Comparison of ENCODE assay signal across 8 cellular contexts in the genomic region with DNA sequence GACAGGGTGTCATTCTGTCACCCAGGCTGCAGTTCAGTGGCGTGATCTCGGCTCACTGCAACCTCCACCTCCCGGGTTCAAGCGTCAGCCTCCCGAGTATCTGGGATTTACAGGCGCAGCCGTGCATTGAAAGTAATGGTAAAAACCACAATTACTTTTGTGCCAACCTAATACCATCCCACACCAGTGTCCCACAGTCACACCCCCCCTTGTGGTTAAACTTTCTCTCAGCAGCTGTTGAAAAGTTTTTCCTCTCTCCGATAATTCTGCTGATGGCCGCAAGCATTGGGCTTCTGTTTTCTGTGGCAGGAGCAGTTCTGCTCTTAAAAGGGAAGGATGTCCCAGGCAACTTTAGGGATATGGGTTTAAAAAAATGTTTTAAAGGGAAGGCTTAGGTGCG. TPM values are rescaled to one million over a fixed set of nuclear protein-coding genes. Genes with fewer than 3 reads are reported as not detected.
DNase-seq lines count a peak whose midpoint lies in the region; ATAC-seq and TF ChIP-seq lines count a peak whose summit lies in the region.

No MANE protein-coding gene starts in this region.

- TF ChIP-seq RAD21 in HCT116 (IDR thresholded peaks at IDR 0.05; ENCODE audit: low read depth): peak; percentile 76

- no peaks in the 10 kb centered on the region for H3K36me3 ChIP-seq in BJ (ENCODE audit: control insufficient read depth, insufficient read depth, low read length)
- no peaks in the 10 kb centered on the region for H3K36me3 ChIP-seq in HCT116 (ENCODE audit: control insufficient read depth in 1 of 2, insufficient read depth in 2 of 2, low read length in 2 of 2)
- no peaks in the 10 kb centered on the region for H3K36me3 ChIP-seq in SU-DHL-6 (ENCODE audit: low read length)
- no peaks in the 10 kb centered on the region for H3K36me3 ChIP-seq in uterus

- no peak overlapping the region for H3K9ac ChIP-seq in HCT116 (ENCODE audit: low read length)
- no peak overlapping the region for H3K9ac ChIP-seq in SU-DHL-6 (ENCODE audit: low read length)

- BruUV-seq in HCT116 (replicated peaks; lab: Mats Ljungman, UMichigan): no TSS peak

- H3K4me2 ChIP-seq in HCT116 (ENCODE audit: low read length): peak overlapping the region; percentile 21; the same call in 1 of the 2 replicates
- H3K4me2 ChIP-seq in SU-DHL-6 (ENCODE audit: low read depth, low read length, poor library complexity, severe bottlenecking): no peak overlapping the region

- H3K79me2 ChIP-seq in HCT116 (ENCODE audit: insufficient read depth, low read length) (no peaks in the 10 kb centered on the region), SU-DHL-6 (ENCODE audit: insufficient read depth, low read length) (no peaks in the 10 kb centered on the region)

- H2AFZ ChIP-seq in HCT116 (ENCODE audit: low read depth, low read length, poor library complexity, severe bottlenecking) (no peak overlapping the region), SU-DHL-6 (ENCODE audit: low read depth, low read length, severe bottlenecking) (no peak overlapping the region)

- intact Hi-C loops in HCT116 (cut with micrococcal nuclease): loop anchor here (1.0 to 5.0 kb wide), 3 partner anchors 136 to 337 kb away; no protein-coding TSS in a partner anchor
- intact Hi-C loops in uterus (cut with DNase I; ENCODE audit: low total_unique reads): no loop called here

- ATAC-seq in HCT116 (no peak), GM18858 (IDR thresholded peaks at IDR 0.05; ENCODE audit: unreplicated experiment) (no peak)

- DNase-seq in BJ (ENCODE audit: low read depth) (no peak), HCT116 (ENCODE audit: low read depth, low spot score) (no peak), germinal center (ENCODE audit: low spot score) (peak; percentile 54), stromal cell of bone marrow (ENCODE audit: low read depth) (peak; percentile 49), uterus (no peak)
- DNase-seq in NK-92 treated with Interleukin-12 subunit alpha and Interleukin-12 subunit beta, amount 100 ng/mL, for 24 hours (lab: John Stamatoyannopoulos, UW): no peak

- H3K27ac ChIP-seq in HCT116 (ENCODE audit: low read depth, low read length): no peak overlapping the region
- H3K27ac ChIP-seq in SU-DHL-6 (ENCODE audit: low read depth, low read length): no peak overlapping the region
- no peak overlapping the region for H3K27ac ChIP-seq in uterus

- H3K27me3 ChIP-seq in BJ (ENCODE audit: control insufficient read depth, insufficient read depth, low read length) (no peaks in the 10 kb centered on the region), HCT116 (ENCODE audit: insufficient read depth, low read length) (no peaks in the 10 kb centered on the region), SU-DHL-6 (ENCODE audit: low read length) (no peaks in the 10 kb centered on the region), uterus (no peaks in the 10 kb centered on the region)

- H3K4me1 ChIP-seq in HCT116 (ENCODE audit: control insufficient read depth in 1 of 2, insufficient read depth in 2 of 2, low read length in 2 of 2) (peaks cover 38 to 49% of the 10 kb centered on the region in 2 experiments), uterus (no peaks in the 10 kb centered on the region)

- no peak overlapping the region for H3K4me3 ChIP-seq in BJ (ENCODE audit: low read depth, low read length)
- H3K4me3 ChIP-seq in HCT116 (replicated peaks in 1 of 2; ENCODE audit: low read depth in 1 of 2, low read length in 2 of 2): no peak overlapping the region
- no peak overlapping the region for H3K4me3 ChIP-seq in SU-DHL-6 (ENCODE audit: insufficient read depth, low read length, poor library complexity, severe bottlenecking)
- H3K4me3 ChIP-seq in uterus: no peak overlapping the region

- no peaks in the 10 kb centered on the region for H3K9me2 ChIP-seq in HCT116 (ENCODE audit: insufficient read depth)
- no peaks in the 10 kb centered on the region for H3K9me2 ChIP-seq in SU-DHL-6 (replicated peaks; ENCODE audit: insufficient read depth, low read length)

- POLR2A ChIA-PET in BJ (lab: Charles Lee) (no interaction called here), HCT116 (lab: Charles Lee) (interaction anchor here (1.1 to 1.2 kb wide), 2 partner anchors 135 to 207 kb away, joined by 3 to 4 read pairs; no protein-coding TSS in a partner anchor)

- TF ChIP-seq POLR2A in HCT116 (IDR thresholded peaks at IDR 0.05; ENCODE audit: borderline replicate concordance, extremely low read depth, insufficient read depth, insufficient read length) (no peak), uterus (IDR thresholded peaks at IDR 0.05) (no peak)

- H4K20me1 ChIP-seq in HCT116 (ENCODE audit: insufficient read depth): no peaks in the 10 kb centered on the region
- H4K20me1 ChIP-seq in SU-DHL-6 (ENCODE audit: low read depth, low read length): no peaks in the 10 kb centered on the region

- RAD21 ChIA-PET in HCT116 (lab: Charles Lee; ENCODE audit: low non-redundant PET in 1 of 2, low total read pairs in 2 of 2, uncharacterized antibody in 2 of 2, unreplicated experiment in 2 of 2): interaction anchor here in 1 of 2 experiments (0.7 kb wide), 1 partner anchor 24 kb away, joined by 4 read pairs; no protein-coding TSS in a partner anchor

- CTCF ChIA-PET in BJ (lab: Yijun Ruan, JAX): interaction anchor here (0.6 to 12.9 kb wide), 8 partner anchors 11 to 339 kb away, joined by 3 to 416 read pairs (median 3); partner anchors contain the start of gene LIMK1
- CTCF ChIA-PET in HCT116 (lab: Charles Lee): interaction anchor here (0.8 to 1.8 kb wide), 7 partner anchors 9 to 198 kb away, joined by 3 to 14 read pairs (median 3); no protein-coding TSS in a partner anchor

- peak; percentile 67 for TF ChIP-seq CTCF in BJ (IDR thresholded peaks at IDR 0.05; ENCODE audit: insufficient read depth, low read depth, low read length)
- TF ChIP-seq CTCF in HCT116 (IDR thresholded peaks at IDR 0.05 in 2 of 3, conservative IDR thresholded peaks at IDR 0.05 in 1 of 3; ENCODE audit: borderline replicate concordance in 1 of 3, insufficient read depth in 1 of 3, low read depth in 2 of 3, low read length in 2 of 3): peak; percentile 62 to 75 (median 69); a peak in 5 of 6 replicates
- TF ChIP-seq CTCF in SU-DHL-6 (IDR thresholded peaks at IDR 0.05; ENCODE audit: insufficient read depth, low read length, poor library complexity, severe bottlenecking): peak; percentile 65
- TF ChIP-seq CTCF in uterus (IDR thresholded peaks at IDR 0.05): peak in 2 of 4 experiments; percentile 4 to 11

- no peaks in the 10 kb centered on the region; the same call in 1 of the 2 replicates for H3F3A ChIP-seq in SU-DHL-6 (ENCODE audit: insufficient read depth)

- no peaks in the 10 kb centered on the region for H3K9me3 ChIP-seq in HCT116 (ENCODE audit: control insufficient read depth in 1 of 2, insufficient read depth in 1 of 2, low read depth in 1 of 2, low read length in 2 of 2)
- no peaks in the 10 kb centered on the region for H3K9me3 ChIP-seq in SU-DHL-6 (ENCODE audit: insufficient read depth, low read length)
- no peaks in the 10 kb centered on the region for H3K9me3 ChIP-seq in uterus

TF ChIP-seq in HCT116, 20 proteins besides CTCF, POLR2A, EP300 and RAD21 (continues in another document):
- TF ChIP-seq, protein P1, sequence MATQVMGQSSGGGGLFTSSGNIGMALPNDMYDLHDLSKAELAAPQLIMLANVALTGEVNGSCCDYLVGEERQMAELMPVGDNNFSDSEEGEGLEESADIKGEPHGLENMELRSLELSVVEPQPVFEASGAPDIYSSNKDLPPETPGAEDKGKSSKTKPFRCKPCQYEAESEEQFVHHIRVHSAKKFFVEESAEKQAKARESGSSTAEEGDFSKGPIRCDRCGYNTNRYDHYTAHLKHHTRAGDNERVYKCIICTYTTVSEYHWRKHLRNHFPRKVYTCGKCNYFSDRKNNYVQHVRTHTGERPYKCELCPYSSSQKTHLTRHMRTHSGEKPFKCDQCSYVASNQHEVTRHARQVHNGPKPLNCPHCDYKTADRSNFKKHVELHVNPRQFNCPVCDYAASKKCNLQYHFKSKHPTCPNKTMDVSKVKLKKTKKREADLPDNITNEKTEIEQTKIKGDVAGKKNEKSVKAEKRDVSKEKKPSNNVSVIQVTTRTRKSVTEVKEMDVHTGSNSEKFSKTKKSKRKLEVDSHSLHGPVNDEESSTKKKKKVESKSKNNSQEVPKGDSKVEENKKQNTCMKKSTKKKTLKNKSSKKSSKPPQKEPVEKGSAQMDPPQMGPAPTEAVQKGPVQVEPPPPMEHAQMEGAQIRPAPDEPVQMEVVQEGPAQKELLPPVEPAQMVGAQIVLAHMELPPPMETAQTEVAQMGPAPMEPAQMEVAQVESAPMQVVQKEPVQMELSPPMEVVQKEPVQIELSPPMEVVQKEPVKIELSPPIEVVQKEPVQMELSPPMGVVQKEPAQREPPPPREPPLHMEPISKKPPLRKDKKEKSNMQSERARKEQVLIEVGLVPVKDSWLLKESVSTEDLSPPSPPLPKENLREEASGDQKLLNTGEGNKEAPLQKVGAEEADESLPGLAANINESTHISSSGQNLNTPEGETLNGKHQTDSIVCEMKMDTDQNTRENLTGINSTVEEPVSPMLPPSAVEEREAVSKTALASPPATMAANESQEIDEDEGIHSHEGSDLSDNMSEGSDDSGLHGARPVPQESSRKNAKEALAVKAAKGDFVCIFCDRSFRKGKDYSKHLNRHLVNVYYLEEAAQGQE (IDR thresholded peaks at IDR 0.05; ENCODE audit: low read depth): no peak
- TF ChIP-seq TCF7L2 (IDR thresholded peaks at IDR 0.05; ENCODE audit: borderline replicate concordance, extremely low read depth, insufficient read depth, insufficient read length) (no peak), CBX3 (IDR thresholded peaks at IDR 0.05; ENCODE audit: low read depth) (no peak), SIN3A (IDR thresholded peaks at IDR 0.05; ENCODE audit: low read depth) (no peak), CEBPB (IDR thresholded peaks at IDR 0.05; ENCODE audit: low read depth) (no peak), EGR1 (IDR thresholded peaks at IDR 0.05; ENCODE audit: low read depth) (no peak), SRF (IDR thresholded peaks at IDR 0.05; ENCODE audit: low read depth) (no peak)
- TF ChIP-seq, protein P2, sequence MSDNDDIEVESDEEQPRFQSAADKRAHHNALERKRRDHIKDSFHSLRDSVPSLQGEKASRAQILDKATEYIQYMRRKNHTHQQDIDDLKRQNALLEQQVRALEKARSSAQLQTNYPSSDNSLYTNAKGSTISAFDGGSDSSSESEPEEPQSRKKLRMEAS (IDR thresholded peaks at IDR 0.05): no peak

RNA-seq across cellular contexts. Expression of gene LAT2, which starts 6.6 kb away (rescaled TPM):
- 0.34 and 0.59 TPM in 2 replicates for polyA plus RNA-seq in BJ (2011; rRNA removed)
- 0.19 and 0.21 TPM in 2 replicates for polyA minus RNA-seq in BJ (2011; rRNA and poly(A)+ RNA removed)
- total RNA-seq in HCT116 (2021; ENCODE audit: unreplicated experiment): 9.4 TPM
- 19.4 and 22.7 TPM in 2 replicates for polyA plus RNA-seq in HCT116 (2012)
- total RNA-seq in uterus: 10 to 100 TPM in 1 of 4 donors, 1 to 10 TPM in 3; 2.1 to 14.4 (median 6.0) TPM

RNA-seq across cellular contexts. Expression of gene EIF4H, which starts 29.0 kb away (rescaled TPM):
- polyA plus RNA-seq in BJ (2011; rRNA removed): 385 and 393 TPM in 2 replicates
- 179 and 223 TPM in 2 replicates for polyA minus RNA-seq in BJ (2011; rRNA and poly(A)+ RNA removed)
- 384 TPM for total RNA-seq in HCT116 (2021; ENCODE audit: unreplicated experiment)
- 300 and 343 TPM in 2 replicates for polyA plus RNA-seq in HCT116 (2012)
- 100 to 1,000 TPM; 122 to 257 (median 193) TPM for total RNA-seq in uterus

RNA-seq across cellular contexts. Expression of gene RFC2, which starts 51.0 kb away (rescaled TPM):
- polyA plus RNA-seq in BJ (2011; rRNA removed): 19.4 and 22.1 TPM in 2 replicates
- 14.0 and 20.1 TPM in 2 replicates for polyA minus RNA-seq in BJ (2011; rRNA and poly(A)+ RNA removed)
- 75.6 TPM for total RNA-seq in HCT116 (2021; ENCODE audit: unreplicated experiment)
- 47.8 and 57.6 TPM in 2 replicates for polyA plus RNA-seq in HCT116 (2012)
- 10 to 100 TPM in 3 of 4 donors, 1 to 10 TPM in 1; 4.9 to 31.4 (median 19.2) TPM for total RNA-seq in uterus

Comparison
In these comparisons a context has a peak if more than half of its experiments do, and no peak if none do; other contexts are left out.
1. DNase-seq: peak in germinal center (single experiment) and stromal cell of bone marrow (single experiment); none in BJ (single experiment), HCT116 (single experiment), NK-92 treated with Interleukin-12 subunit alpha and Interleukin-12 subunit beta, amount 100 ng/mL, for 24 hours (single experiment) and uterus (0 of 2).